ENCODE assay signal across 19 cellular contexts in genomic region chr17:41333098-41333497, GRCh38. TPM values are rescaled to one million over a fixed set of nuclear protein-coding genes. Genes with fewer than 3 reads are reported as not detected.
A peak's percentile ranks its signal among the peaks of the same experiment; 100 is the strongest.
DNase-seq lines count a peak whose midpoint lies in the region; ATAC-seq and TF ChIP-seq lines count a peak whose summit lies in the region.
"Had no signal": no experiment of that assay in that cellular context is flagged by ENCODE, and none has a peak within 500 bp of the region (broad histone marks: within the 10 kb centered on the region; RNA-seq: fewer than 3 reads in every experiment).

No MANE protein-coding gene starts in this region.

- H3K4ac ChIP-seq in mesendoderm (ENCODE audit: low read depth, low read length): peak overlapping the region; percentile 10
- H3K4ac ChIP-seq in trophoblast cell (ENCODE audit: low read depth, low read length): no peak overlapping the region
- no peak overlapping the region for H3K4ac ChIP-seq in mesenchymal stem cell (ENCODE audit: low read depth in 1 of 2, low read length in 2 of 2)

- H3K9me3 Mint-ChIP-seq in activated CD4-positive, alpha-beta T cell treated with anti-CD3 and anti-CD28 coated beads, Interleukin-2, amount 10 ng/mL, durations not matched to agents 7 days and 5 days: no peaks in the 10 kb centered on the region
- H3K9me3 Mint-ChIP-seq: CD4-positive, CD25-positive, alpha-beta regulatory T cell had no signal

- no peak overlapping the region for H3K9ac ChIP-seq in mesendoderm (ENCODE audit: low read length)
- no peak overlapping the region for H3K9ac ChIP-seq in trophoblast cell (ENCODE audit: low read length)
- H3K9ac ChIP-seq in mesenchymal stem cell (ENCODE audit: low read length): no peak overlapping the region
- no peak overlapping the region for H3K9ac ChIP-seq in Karpas-422 (ENCODE audit: low read length)
- H3K9ac ChIP-seq: BLaER1 had no signal

- no peak for DNase-seq in activated CD4-positive, alpha-beta T cell treated with anti-CD3 and anti-CD28 coated beads, Interleukin-2, amount 10 ng/mL, durations not matched to agents 7 days and 5 days
- DNase-seq in activated CD4-positive, alpha-beta T cell treated with anti-CD3 and anti-CD28 coated beads, Interleukin-2, amount 50 U/mL, for 48 hours: no peak
- no peak for DNase-seq in mesendoderm
- DNase-seq in trophoblast cell: peak; percentile 93 to 96
- DNase-seq in mesenchymal stem cell: no peak
- no peak for DNase-seq in Karpas-422
- DNase-seq: 8988T; AML-193; CD4-positive, CD25-positive, alpha-beta regulatory T cell; COR-L47; DMS153; DMS79 treated with DMSO at 0.1 percent for 48 hours; EL; HCEC 1CT had no signal

- H3K27ac Mint-ChIP-seq in activated CD4-positive, alpha-beta T cell treated with anti-CD3 and anti-CD28 coated beads, Interleukin-2, amount 10 ng/mL, durations not matched to agents 7 days and 5 days: peak overlapping the region; percentile 22

- H2AFZ ChIP-seq in trophoblast cell (ENCODE audit: insufficient read depth, low read length, poor library complexity) (no peak overlapping the region), mesenchymal stem cell (ENCODE audit: low read depth, low read length) (no peak overlapping the region), Karpas-422 (ENCODE audit: low read length) (no peak overlapping the region)

- H4K12ac ChIP-seq in trophoblast cell (ENCODE audit: low read depth, low read length): no peak overlapping the region

- no peaks in the 10 kb centered on the region for H3K36me3 Mint-ChIP-seq in activated CD4-positive, alpha-beta T cell treated with anti-CD3 and anti-CD28 coated beads, Interleukin-2, amount 10 ng/mL, durations not matched to agents 7 days and 5 days (ENCODE audit: low read depth)
- H3K36me3 Mint-ChIP-seq: CD4-positive, CD25-positive, alpha-beta regulatory T cell had no signal

- H2BK15ac ChIP-seq in mesendoderm (replicated peaks; ENCODE audit: low read depth) (no peak overlapping the region), mesenchymal stem cell (ENCODE audit: low read depth, poor library complexity, severe bottlenecking) (no peak overlapping the region)

- H3K27me3 ChIP-seq in mesendoderm (ENCODE audit: insufficient read depth, low read length, poor library complexity) (no peaks in the 10 kb centered on the region), trophoblast cell (ENCODE audit: insufficient read depth, low read length) (no peaks in the 10 kb centered on the region), mesenchymal stem cell (ENCODE audit: control insufficient read depth in 1 of 2, insufficient read depth in 1 of 2, low read length in 2 of 2) (peaks cover 0 to 29% of the 10 kb centered on the region in 2 experiments), Karpas-422 (ENCODE audit: low read length) (no peaks in the 10 kb centered on the region)
- H3K27me3 ChIP-seq: BLaER1 had no signal

- H3K18ac ChIP-seq in mesendoderm (ENCODE audit: low read length) (no peak overlapping the region), trophoblast cell (ENCODE audit: low read length) (no peak overlapping the region), mesenchymal stem cell (ENCODE audit: low read depth in 1 of 2, low read length in 2 of 2) (no peak overlapping the region)

- POLR2A ChIA-PET in activated CD4-positive, alpha-beta T cell treated with anti-CD3 and anti-CD28 coated beads, Interleukin-2, amount 10 ng/mL, durations not matched to agents 7 days and 5 days (lab: Charles Lee): no interaction called here
- POLR2A ChIA-PET in HEK293 (lab: Yijun Ruan, JAX): no interaction called here

- no peaks in the 10 kb centered on the region for H3K27me3 Mint-ChIP-seq in activated CD4-positive, alpha-beta T cell treated with anti-CD3 and anti-CD28 coated beads, Interleukin-2, amount 10 ng/mL, durations not matched to agents 7 days and 5 days
- H3K27me3 Mint-ChIP-seq: CD4-positive, CD25-positive, alpha-beta regulatory T cell had no signal

- ATAC-seq in GM21786 (IDR thresholded peaks at IDR 0.05; ENCODE audit: unreplicated experiment): no peak

- H3K4me1 ChIP-seq in HEK293 (ENCODE audit: control insufficient read depth, insufficient read depth, low read length): no peaks in the 10 kb centered on the region
- H3K4me1 ChIP-seq in mesendoderm (ENCODE audit: control insufficient read depth, low read depth, low read length): peaks cover 2% of the 10 kb centered on the region
- no peaks in the 10 kb centered on the region for H3K4me1 ChIP-seq in trophoblast cell (ENCODE audit: control insufficient read depth in 1 of 2, insufficient read depth in 2 of 2, low read length in 2 of 2)
- peaks cover 13% of the 10 kb centered on the region for H3K4me1 ChIP-seq in mesenchymal stem cell (ENCODE audit: control insufficient read depth, insufficient read depth, low read depth, low read length)
- H3K4me1 ChIP-seq in Karpas-422 (ENCODE audit: low read length): peaks cover 7% of the 10 kb centered on the region

- CTCF ChIA-PET in activated CD4-positive, alpha-beta T cell treated with anti-CD3 and anti-CD28 coated beads, Interleukin-2, amount 10 ng/mL, durations not matched to agents 7 days and 5 days (lab: Charles Lee): interaction anchor here (0.9 to 1.1 kb wide), 2 partner anchors 11 to 16 kb away, joined by 3 to 6 read pairs; no protein-coding TSS in a partner anchor
- CTCF ChIA-PET in HEK293 (lab: Yijun Ruan, JAX): interaction anchor here (0.6 to 2.9 kb wide), 5 partner anchors 11 to 329 kb away, joined by 3 to 19 read pairs (median 4); no protein-coding TSS in a partner anchor

- WGBS in mesendoderm (ENCODE audit: extremely low coverage, insufficient coverage, low lambda C conversion rate): no CpG with 5 or more reads among the region's 5 CpGs
- no CpG with 5 or more reads among the region's 5 CpGs for WGBS in trophoblast cell (ENCODE audit: extremely low coverage, insufficient coverage, insufficient read length)
- 96% methylated on average over 5 of the region's 5 CpGs for WGBS in mesenchymal stem cell

- H3K56ac ChIP-seq in mesendoderm (ENCODE audit: low read length): no peak overlapping the region

- H3K4me3 ChIP-seq in HEK293 (ENCODE audit: low read depth, low read length): no peak overlapping the region
- no peak overlapping the region for H3K4me3 ChIP-seq in mesendoderm (ENCODE audit: low read length)
- no peak overlapping the region for H3K4me3 ChIP-seq in trophoblast cell (ENCODE audit: low read depth, low read length)
- peak overlapping the region in 1 of 2 experiments; percentile 9 for H3K4me3 ChIP-seq in mesenchymal stem cell (ENCODE audit: insufficient read depth in 1 of 2, low read depth in 1 of 2, low read length in 2 of 2)
- H3K4me3 ChIP-seq in Karpas-422 (ENCODE audit: low read length): no peak overlapping the region
- H3K4me3 ChIP-seq: BLaER1 had no signal

- H3K4me1 Mint-ChIP-seq in activated CD4-positive, alpha-beta T cell treated with anti-CD3 and anti-CD28 coated beads, Interleukin-2, amount 10 ng/mL, durations not matched to agents 7 days and 5 days: peaks cover 24% of the 10 kb centered on the region

- H3K23ac ChIP-seq in mesendoderm (ENCODE audit: low read length) (no peak overlapping the region), trophoblast cell (ENCODE audit: low read length) (no peak overlapping the region), mesenchymal stem cell (ENCODE audit: low read length in 2 of 2) (no peak overlapping the region)

- no peak for TF ChIP-seq CTCF in HEK293 (tag by site-specific recombination; IDR thresholded peaks at IDR 0.05)

- H2AK5ac ChIP-seq in mesendoderm (ENCODE audit: low read length) (no peak overlapping the region), trophoblast cell (ENCODE audit: low read length) (no peak overlapping the region), mesenchymal stem cell (ENCODE audit: low read length, severe bottlenecking) (no peak overlapping the region)

- no peaks in the 10 kb centered on the region for H3K36me3 ChIP-seq in HEK293 (ENCODE audit: control insufficient read depth in 2 of 2, insufficient read depth in 1 of 2, low read length in 2 of 2)
- no peaks in the 10 kb centered on the region for H3K36me3 ChIP-seq in mesendoderm (ENCODE audit: control insufficient read depth, insufficient read depth, low read length)
- no peaks in the 10 kb centered on the region for H3K36me3 ChIP-seq in trophoblast cell (ENCODE audit: control insufficient read depth in 1 of 2, insufficient read depth in 2 of 2, low read length in 2 of 2)
- no peaks in the 10 kb centered on the region for H3K36me3 ChIP-seq in mesenchymal stem cell (ENCODE audit: control insufficient read depth in 1 of 2, insufficient read depth in 2 of 2, low read depth in 1 of 2, low read length in 2 of 2)
- H3K36me3 ChIP-seq in Karpas-422 (ENCODE audit: insufficient read depth, low read length): no peaks in the 10 kb centered on the region
- H3K36me3 ChIP-seq: BLaER1 had no signal

- no peaks in the 10 kb centered on the region for H4K20me1 ChIP-seq in Karpas-422 (ENCODE audit: insufficient read depth, low read depth, low read length)
- H4K20me1 ChIP-seq: BLaER1 had no signal

- H2BK5ac ChIP-seq in mesendoderm (ENCODE audit: low read length) (no peak overlapping the region), trophoblast cell (ENCODE audit: low read depth, low read length, poor library complexity) (no peak overlapping the region), mesenchymal stem cell (ENCODE audit: low read depth, low read length, poor library complexity, severe bottlenecking) (no peak overlapping the region)

- no peaks in the 10 kb centered on the region for H3K9me3 ChIP-seq in HEK293 (ENCODE audit: control insufficient read depth, insufficient read depth, low read depth, low read length)
- no peaks in the 10 kb centered on the region for H3K9me3 ChIP-seq in trophoblast cell (ENCODE audit: insufficient read depth, low read depth, low read length)
- H3K9me3 ChIP-seq in mesenchymal stem cell (ENCODE audit: control insufficient read depth, low read length): no peaks in the 10 kb centered on the region
- H3K9me3 ChIP-seq in Karpas-422 (ENCODE audit: low read length): no peaks in the 10 kb centered on the region
- H3K9me3 ChIP-seq: BLaER1 had no signal

- H4K91ac ChIP-seq in trophoblast cell (ENCODE audit: low read depth, low read length) (no peak overlapping the region), mesenchymal stem cell (ENCODE audit: low read length) (no peak overlapping the region)

- H2BK120ac ChIP-seq in mesendoderm (ENCODE audit: low read depth, low read length): no peak overlapping the region
- no peak overlapping the region for H2BK120ac ChIP-seq in trophoblast cell (ENCODE audit: insufficient read depth, low read length, poor library complexity)
- no peak overlapping the region for H2BK120ac ChIP-seq in mesenchymal stem cell (ENCODE audit: low read depth, low read length)

- no peak overlapping the region for H3K14ac ChIP-seq in trophoblast cell (ENCODE audit: low read length)
- peak overlapping the region in 1 of 2 experiments; percentile 18 for H3K14ac ChIP-seq in mesenchymal stem cell (ENCODE audit: low read length in 2 of 2)

- H3K79me2 ChIP-seq in mesendoderm (ENCODE audit: control insufficient read depth, insufficient read depth, low read length) (no peaks in the 10 kb centered on the region), trophoblast cell (ENCODE audit: control insufficient read depth, insufficient read depth, low read length, poor library complexity) (no peaks in the 10 kb centered on the region), Karpas-422 (ENCODE audit: low read length) (no peaks in the 10 kb centered on the region)

- H3K9me2 ChIP-seq in Karpas-422 (replicated peaks; ENCODE audit: insufficient read depth, low read length): no peaks in the 10 kb centered on the region

- no peak overlapping the region for H3K4me2 ChIP-seq in mesendoderm (ENCODE audit: low read length)
- H3K4me2 ChIP-seq in trophoblast cell (ENCODE audit: low read length): no peak overlapping the region
- H3K4me2 ChIP-seq in mesenchymal stem cell (ENCODE audit: low read length, poor library complexity, severe bottlenecking): no peak overlapping the region
- H3K4me2 ChIP-seq in Karpas-422 (ENCODE audit: low read depth, low read length, poor library complexity, severe bottlenecking): no peak overlapping the region

- H3K4me3 Mint-ChIP-seq in activated CD4-positive, alpha-beta T cell treated with anti-CD3 and anti-CD28 coated beads, Interleukin-2, amount 10 ng/mL, durations not matched to agents 7 days and 5 days: no peak overlapping the region

- no peak overlapping the region for H3K27ac ChIP-seq in HEK293 (ENCODE audit: extremely low read depth, low read depth, low read length)
- H3K27ac ChIP-seq in mesendoderm (ENCODE audit: low read depth, low read length): no peak overlapping the region
- no peak overlapping the region for H3K27ac ChIP-seq in trophoblast cell (ENCODE audit: low read depth, low read length)
- no peak overlapping the region for H3K27ac ChIP-seq in mesenchymal stem cell (ENCODE audit: low read length, poor library complexity, severe bottlenecking)
- H3K27ac ChIP-seq in Karpas-422 (ENCODE audit: low read length): no peak overlapping the region
- H3K27ac ChIP-seq: HL-60 had no signal

- H3K79me1 ChIP-seq in mesendoderm (ENCODE audit: low read length) (no peaks in the 10 kb centered on the region), trophoblast cell (ENCODE audit: low read length) (no peaks in the 10 kb centered on the region), mesenchymal stem cell (replicated peaks; ENCODE audit: low read length, poor library complexity, severe bottlenecking) (no peaks in the 10 kb centered on the region)

- H2BK12ac ChIP-seq in trophoblast cell (ENCODE audit: low read length) (no peak overlapping the region), mesenchymal stem cell (ENCODE audit: low read length in 2 of 2) (no peak overlapping the region)

- H4K8ac ChIP-seq in mesendoderm (ENCODE audit: low read depth, low read length) (no peak overlapping the region), trophoblast cell (ENCODE audit: low read depth, low read length) (no peak overlapping the region), mesenchymal stem cell (ENCODE audit: low read length) (no peak overlapping the region)

- no peak overlapping the region for H4K5ac ChIP-seq in mesendoderm (ENCODE audit: low read length)

RNA-seq across cellular contexts. Expression of gene KRT33A, which starts 17.5 kb away (rescaled TPM):
- not detected for total RNA-seq in activated CD4-positive, alpha-beta T cell treated with anti-CD3 and anti-CD28 coated beads, Interleukin-2, amount 10 ng/mL, durations not matched to agents 7 days and 5 days
- polyA plus RNA-seq in mesendoderm (2013, experiment 1 of 2): not detected
- not detected for polyA plus RNA-seq in mesendoderm (2013, experiment 2 of 2)
- polyA plus RNA-seq in trophoblast cell (2013): not detected in 2 replicates
- polyA plus RNA-seq in mesenchymal stem cell (2013, experiment 1 of 2): not detected
- not detected for polyA plus RNA-seq in mesenchymal stem cell (2013, experiment 2 of 2)
- not detected in 2 replicates for total RNA-seq in Karpas-422 (2014; rRNA removed; shearing (Covaris generic); ENCODE audit: low replicate concordance)
- total RNA-seq: CD4-positive, CD25-positive, alpha-beta regulatory T cell; H1 had no signal
- polyA plus RNA-seq: CD4-positive, CD25-positive, alpha-beta regulatory T cell; H1 had no signal

RNA-seq across cellular contexts. Expression of gene KRTAP17-1, which starts 17.6 kb away (rescaled TPM):
- not detected for total RNA-seq in activated CD4-positive, alpha-beta T cell treated with anti-CD3 and anti-CD28 coated beads, Interleukin-2, amount 10 ng/mL, durations not matched to agents 7 days and 5 days
- not detected for polyA plus RNA-seq in mesendoderm (2013, experiment 1 of 2)
- not detected for polyA plus RNA-seq in mesendoderm (2013, experiment 2 of 2)
- not detected in 2 replicates for polyA plus RNA-seq in trophoblast cell (2013)
- polyA plus RNA-seq in mesenchymal stem cell (2013, experiment 1 of 2): not detected
- not detected for polyA plus RNA-seq in mesenchymal stem cell (2013, experiment 2 of 2)
- total RNA-seq in Karpas-422 (2014; rRNA removed; shearing (Covaris generic); ENCODE audit: low replicate concordance): 1.6 TPM in 1 of 2 replicates, not detected in the other
- total RNA-seq: CD4-positive, CD25-positive, alpha-beta regulatory T cell; H1 had no signal
- polyA plus RNA-seq: CD4-positive, CD25-positive, alpha-beta regulatory T cell; H1 had no signal

RNA-seq across cellular contexts. Expression of gene KRTAP16-1, which starts 24.0 kb away (rescaled TPM):
- total RNA-seq in activated CD4-positive, alpha-beta T cell treated with anti-CD3 and anti-CD28 coated beads, Interleukin-2, amount 10 ng/mL, durations not matched to agents 7 days and 5 days: under 1 TPM in 1 of 2 experiments, not detected in 1; 0.12 TPM
- polyA plus RNA-seq in mesendoderm (2013, experiment 1 of 2): not detected
- polyA plus RNA-seq in mesendoderm (2013, experiment 2 of 2): not detected
- not detected in 2 replicates for polyA plus RNA-seq in trophoblast cell (2013)
- polyA plus RNA-seq in mesenchymal stem cell (2013, experiment 1 of 2): not detected
- polyA plus RNA-seq in mesenchymal stem cell (2013, experiment 2 of 2): not detected
- total RNA-seq in Karpas-422 (2014; rRNA removed; shearing (Covaris generic); ENCODE audit: low replicate concordance): not detected in 2 replicates
- total RNA-seq: H1 had no signal
- polyA plus RNA-seq: H1 had no signal

RNA-seq across cellular contexts. Expression of gene KRTAP29-1, which starts 30.4 kb away (rescaled TPM):
- total RNA-seq in activated CD4-positive, alpha-beta T cell treated with anti-CD3 and anti-CD28 coated beads, Interleukin-2, amount 10 ng/mL, durations not matched to agents 7 days and 5 days: not detected
- not detected for polyA plus RNA-seq in mesendoderm (2013, experiment 1 of 2)
- polyA plus RNA-seq in mesendoderm (2013, experiment 2 of 2): not detected
- polyA plus RNA-seq in trophoblast cell (2013): not detected in 2 replicates
- not detected for polyA plus RNA-seq in mesenchymal stem cell (2013, experiment 1 of 2)
- polyA plus RNA-seq in mesenchymal stem cell (2013, experiment 2 of 2): not detected
- total RNA-seq in Karpas-422 (2014; rRNA removed; shearing (Covaris generic); ENCODE audit: low replicate concordance): not detected in 2 replicates
- total RNA-seq: CD4-positive, CD25-positive, alpha-beta regulatory T cell; H1 had no signal
- polyA plus RNA-seq: H1 had no signal

RNA-seq across cellular contexts. Expression of gene KRT33B, which starts 36.5 kb away (rescaled TPM):
- total RNA-seq in activated CD4-positive, alpha-beta T cell treated with anti-CD3 and anti-CD28 coated beads, Interleukin-2, amount 10 ng/mL, durations not matched to agents 7 days and 5 days: not detected
- not detected for polyA plus RNA-seq in mesendoderm (2013, experiment 1 of 2)
- not detected for polyA plus RNA-seq in mesendoderm (2013, experiment 2 of 2)
- 0.03 and 0.04 TPM in 2 replicates for polyA plus RNA-seq in trophoblast cell (2013)
- polyA plus RNA-seq in mesenchymal stem cell (2013, experiment 1 of 2): not detected
- polyA plus RNA-seq in mesenchymal stem cell (2013, experiment 2 of 2): not detected
- total RNA-seq in Karpas-422 (2014; rRNA removed; shearing (Covaris generic); ENCODE audit: low replicate concordance): not detected in 2 replicates
- total RNA-seq: CD4-positive, CD25-positive, alpha-beta regulatory T cell; H1 had no signal
- polyA plus RNA-seq: CD4-positive, CD25-positive, alpha-beta regulatory T cell; H1 had no signal

Comparison
In these comparisons a context has a peak if more than half of its experiments do, and no peak if none do; other contexts are left out.
1. DNase-seq: peak in trophoblast cell (2 of 2); none in activated CD4-positive, alpha-beta T cell treated with anti-CD3 and anti-CD28 coated beads, Interleukin-2, amount 10 ng/mL, durations not matched to agents 7 days and 5 days (single experiment), activated CD4-positive, alpha-beta T cell treated with anti-CD3 and anti-CD28 coated beads, Interleukin-2, amount 50 U/mL, for 48 hours (0 of 2), mesendoderm (single experiment), mesenchymal stem cell (single experiment) and Karpas-422 (single experiment).